ENCODE assay signal across 23 cellular contexts in the genomic region with DNA sequence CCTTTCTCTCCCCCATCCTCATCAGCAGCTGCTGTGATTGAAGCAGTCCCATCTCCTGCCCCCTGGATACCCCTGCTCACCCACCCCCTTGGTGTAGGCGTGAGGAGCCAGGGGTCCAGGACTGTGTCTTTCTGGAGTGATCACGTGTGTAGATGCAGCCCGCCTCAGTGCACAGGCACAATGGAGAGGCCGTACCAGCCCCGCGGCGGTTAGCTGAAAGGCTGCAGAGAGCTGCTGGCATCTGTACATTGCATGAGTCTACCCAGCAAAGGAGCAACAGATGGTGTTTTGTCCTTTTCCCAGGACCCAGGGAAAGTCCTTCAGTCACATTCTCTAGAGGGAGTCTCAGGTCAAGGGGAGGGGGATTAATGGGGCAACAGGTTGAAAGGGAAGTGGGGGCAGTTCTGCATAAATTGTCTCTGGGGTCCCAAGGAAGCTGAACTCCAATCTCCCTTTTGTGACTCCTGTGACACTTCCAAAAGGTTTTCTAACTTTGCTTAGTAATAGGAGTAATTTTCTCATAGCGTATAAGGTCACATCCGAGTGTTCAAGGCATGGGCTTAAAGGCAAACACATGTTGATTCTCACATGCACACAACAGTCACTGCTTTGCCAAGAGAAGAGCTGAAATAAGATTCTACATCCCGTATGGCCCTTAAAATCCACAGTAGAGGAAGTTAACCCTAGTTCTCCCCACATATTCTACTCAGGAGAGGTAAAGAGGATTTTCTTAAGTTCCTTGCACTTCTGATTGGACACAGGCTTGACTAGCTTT. TPM values are rescaled to one million over a fixed set of nuclear protein-coding genes. Genes with fewer than 3 reads are reported as not detected.
DNase-seq lines count a peak whose midpoint lies in the region; ATAC-seq, FAIRE-seq and TF ChIP-seq lines count a peak whose summit lies in the region.
"Had no signal": no experiment of that assay in that cellular context is flagged by ENCODE, and none has a peak within 500 bp of the region (broad histone marks: within the 10 kb centered on the region; RNA-seq: fewer than 3 reads in every experiment).

No MANE protein-coding gene starts in this region.

- no peak for FAIRE-seq in HepG2 (lab: Jason Lieb, UNC)
- FAIRE-seq: A549, kidney had no signal

- peaks cover 2 to 42% of the 10 kb centered on the region in 2 experiments for H3K27me3 ChIP-seq in HepG2 (ENCODE audit: control insufficient read depth in 1 of 2, insufficient read depth in 2 of 2, low read length in 2 of 2)
- no peaks in the 10 kb centered on the region for H3K27me3 ChIP-seq in right lobe of liver
- H3K27me3 ChIP-seq in dorsolateral prefrontal cortex, result no peaks in the 10 kb centered on the region
- H3K27me3 ChIP-seq in Caco-2 (replicated peaks; ENCODE audit: control insufficient read depth, insufficient read depth, low read length), result no peaks in the 10 kb centered on the region
- H3K27me3 ChIP-seq: body of pancreas, thyroid gland had no signal

- no peaks in the 10 kb centered on the region for H3K4me1 Mint-ChIP-seq in Caco-2 (ENCODE audit: low read depth, unreplicated experiment)
- H3K4me1 Mint-ChIP-seq: activated naive CD4-positive, alpha-beta T cell treated with anti-CD3 and anti-CD28 coated beads, Interleukin-2, amount 10 ng/mL, durations not matched to agents 7 days and 5 days had no signal

- H3K9me3 ChIP-seq in HepG2 (ENCODE audit: low read length) (no peaks in the 10 kb centered on the region), right lobe of liver (no peaks in the 10 kb centered on the region), Caco-2 (no peaks in the 10 kb centered on the region)
- H3K9me3 ChIP-seq: A549, body of pancreas, esophagus squamous epithelium, thyroid gland had no signal

- POLR2A ChIA-PET in HepG2 (lab: Yijun Ruan, JAX), result no interaction called here
- POLR2A ChIA-PET in Caco-2 (lab: Charles Lee), result no interaction called here

- TF ChIP-seq POLR2A in HepG2 (IDR thresholded peaks at IDR 0.05; ENCODE audit: insufficient read depth in 1 of 2, low read depth in 2 of 2, low read length in 2 of 2), result no peak
- TF ChIP-seq POLR2A in right lobe of liver (IDR thresholded peaks at IDR 0.05), result no peak

- H3K4me2 ChIP-seq in HepG2 (ENCODE audit: low read depth, low read length), result no peak overlapping the region
- H3K4me2 ChIP-seq: A549 had no signal

- TF ChIP-seq RAD21 in HepG2 (CRISPR knock-in tag; IDR thresholded peaks at IDR 0.05), result no peak

- no peaks in the 10 kb centered on the region for H3K36me3 ChIP-seq in HepG2 (replicated peaks in 1 of 2; ENCODE audit: control insufficient read depth in 1 of 2, insufficient read depth in 2 of 2, low read length in 2 of 2)
- no peaks in the 10 kb centered on the region for H3K36me3 ChIP-seq in right lobe of liver
- no peaks in the 10 kb centered on the region for H3K36me3 ChIP-seq in Caco-2 (ENCODE audit: control insufficient read depth, insufficient read depth, low read length)
- H3K36me3 ChIP-seq: esophagus squamous epithelium, thyroid gland had no signal

- H3K4me3 Mint-ChIP-seq in Caco-2 (ENCODE audit: unreplicated experiment), result no peak overlapping the region
- H3K4me3 Mint-ChIP-seq: activated naive CD4-positive, alpha-beta T cell treated with anti-CD3 and anti-CD28 coated beads, Interleukin-2, amount 10 ng/mL, durations not matched to agents 7 days and 5 days; CD4-positive, alpha-beta T cell; dendritic cell treated with granulocyte-macrophage colony-stimulating factor and Interleukin-4, amounts not matched to agents 40 ng/mL and 50 ng/mL, for 4 days; naive thymus-derived CD8-positive, alpha-beta T cell had no signal

- H2AFZ ChIP-seq in HepG2 (ENCODE audit: low read length), result no peak overlapping the region

- CTCF ChIA-PET in HepG2 (lab: Yijun Ruan, JAX; ENCODE audit: low intra/inter-chr PET ratio, low total read pairs), result no interaction called here
- CTCF ChIA-PET in Caco-2 (lab: Charles Lee), result interaction anchor here (1.3 kb wide), 1 partner anchor 49 kb away, joined by 4 read pairs; no protein-coding TSS in a partner anchor

- no peak for TF ChIP-seq CTCF in HepG2 (CRISPR knock-in tag; IDR thresholded peaks at IDR 0.05)
- no peak for TF ChIP-seq CTCF in right lobe of liver (IDR thresholded peaks at IDR 0.05)
- TF ChIP-seq CTCF in dorsolateral prefrontal cortex (IDR thresholded peaks at IDR 0.05 in 54 of 56, conservative IDR thresholded peaks at IDR 0.05 in 2 of 56; ENCODE audit: low read depth in 1 of 56, partially characterized antibody in 56 of 56), result no peak
- TF ChIP-seq CTCF in Caco-2 (IDR thresholded peaks at IDR 0.05; ENCODE audit: insufficient read depth in 1 of 2, low read depth in 1 of 2, low read length in 1 of 2, severe bottlenecking in 1 of 2, unreplicated experiment in 1 of 2), result no peak

- intact Hi-C loops in HepG2 (cut with micrococcal nuclease; ENCODE audit: unreplicated experiment) (no loop called here), right lobe of liver (cut with DNase I) (no loop called here), dorsolateral prefrontal cortex (cut with DNase I) (loop anchor here (5.0 kb wide), 2 partner anchors 44 to 211 kb away; partner anchors contain the start of gene SMARCC1 (in 1 of the 2)), Caco-2 (cut with micrococcal nuclease; ENCODE audit: unreplicated experiment) (no loop called here)

- no peak overlapping the region for H3K4me3 ChIP-seq in HepG2 (replicated peaks in 1 of 3; ENCODE audit: insufficient read depth in 1 of 3, low read depth in 2 of 3, low read length in 3 of 3)
- no peak overlapping the region for H3K4me3 ChIP-seq in right lobe of liver
- peak overlapping the region in 9 of 59 donors; percentile 2 to 47 (median 9) for H3K4me3 ChIP-seq in dorsolateral prefrontal cortex
- H3K4me3 ChIP-seq in Caco-2 (ENCODE audit: low read depth, low read length), result no peak overlapping the region
- H3K4me3 ChIP-seq: A549, body of pancreas, esophagus squamous epithelium, thyroid gland had no signal

- no peaks in the 10 kb centered on the region for H3K4me1 ChIP-seq in HepG2 (ENCODE audit: insufficient read depth, low read length)
- H3K4me1 ChIP-seq in right lobe of liver, result no peaks in the 10 kb centered on the region
- H3K4me1 ChIP-seq in Caco-2, result no peaks in the 10 kb centered on the region
- H3K4me1 ChIP-seq: A549, body of pancreas, esophagus squamous epithelium, thyroid gland had no signal

- no peak for TF ChIP-seq EP300 in HepG2 (IDR thresholded peaks at IDR 0.05; ENCODE audit: low read depth in 2 of 2, low read length in 2 of 2)
- TF ChIP-seq EP300 in HepG2 (CRISPR knock-in tag; IDR thresholded peaks at IDR 0.05; ENCODE audit: borderline replicate concordance), result no peak

- no peak overlapping the region for H3K27ac ChIP-seq in HepG2 (ENCODE audit: extremely low read length, insufficient read depth, low read length)
- H3K27ac ChIP-seq in right lobe of liver, result no peak overlapping the region
- peak overlapping the region in 47 of 59 donors; percentile 3 to 91 (median 74) for H3K27ac ChIP-seq in dorsolateral prefrontal cortex
- H3K27ac ChIP-seq: A549, body of pancreas, esophagus squamous epithelium, thyroid gland had no signal

- 40% methylated on average over 9 of the region's 10 CpGs for WGBS in HepG2 (ENCODE audit: low lambda C conversion rate)
- WGBS in right lobe of liver (ENCODE audit: insufficient coverage, low coverage, low lambda C conversion rate, missing lambda C conversion rate), result 81% methylated on average over 9 of the region's 10 CpGs

- H3K9me3 Mint-ChIP-seq in Caco-2 (ENCODE audit: unreplicated experiment), result no peaks in the 10 kb centered on the region
- H3K9me3 Mint-ChIP-seq: activated naive CD4-positive, alpha-beta T cell treated with anti-CD3 and anti-CD28 coated beads, Interleukin-2, amount 10 ng/mL, durations not matched to agents 7 days and 5 days; CD4-positive, alpha-beta T cell; dendritic cell treated with granulocyte-macrophage colony-stimulating factor and Interleukin-4, amounts not matched to agents 40 ng/mL and 50 ng/mL, for 4 days; naive thymus-derived CD8-positive, alpha-beta T cell had no signal

- H3K27me3 Mint-ChIP-seq in Caco-2 (ENCODE audit: insufficient read depth, unreplicated experiment), result peaks cover 4% of the 10 kb centered on the region

- in situ Hi-C loops in HepG2 (cut with HindIII; ENCODE audit: extremely low pct_ligation_motif_present, low pct_unique_long_range_greater_than_20kb), result no loop called here

- BruUV-seq in HepG2 (replicated peaks; lab: Mats Ljungman, UMichigan) (no TSS peak), Caco-2 (replicated peaks; lab: Mats Ljungman, UMichigan) (no TSS peak)

- H4K20me1 ChIP-seq in HepG2 (ENCODE audit: insufficient read depth, low read length), result no peaks in the 10 kb centered on the region

- no peaks in the 10 kb centered on the region for H3K36me3 Mint-ChIP-seq in Caco-2 (ENCODE audit: insufficient read depth, unreplicated experiment)
- H3K36me3 Mint-ChIP-seq: activated naive CD4-positive, alpha-beta T cell treated with anti-CD3 and anti-CD28 coated beads, Interleukin-2, amount 10 ng/mL, durations not matched to agents 7 days and 5 days; naive thymus-derived CD8-positive, alpha-beta T cell had no signal

- H3K9ac ChIP-seq in HepG2 (ENCODE audit: insufficient read depth, low read depth, low read length), result no peak overlapping the region

- DNase-seq in HepG2 (ENCODE audit: low spot score) (no peak), right lobe of liver (no peak), dorsolateral prefrontal cortex (peak in 9 of 10 donors; percentile 43 to 72 (median 56)), medulla oblongata (ENCODE audit: extremely low spot score) (peak; percentile 70), NCI-H2029 (lab: John Stamatoyannopoulos, UW) (no peak), Caco-2 (no peak)
- no peak for DNase-seq in NK-92 treated with Interleukin-12 subunit alpha and Interleukin-12 subunit beta, amount 100 ng/mL, for 24 hours (lab: John Stamatoyannopoulos, UW)
- DNase-seq: activated CD4-positive, alpha-beta T cell treated with anti-CD3 and anti-CD28 coated beads, Interleukin-2, amount 50 U/mL, for 48 hours; activated naive CD4-positive, alpha-beta T cell treated with anti-CD3 and anti-CD28 coated beads, Interleukin-2, amount 10 ng/mL, durations not matched to agents 7 days and 5 days; activated T-cell treated with anti-CD3 and anti-CD28 coated beads, Interleukin-2, amount 50 U/mL, for 1 hour; body of pancreas; CD4-positive, alpha-beta T cell; DND-41; esophagus squamous epithelium; kidney; mesenchymal stem cell; naive thymus-derived CD8-positive, alpha-beta T cell; NCI-H1436; SHP77; thyroid gland had no signal

- ATAC-seq in HepG2 (peak; percentile 22; the same call in 1 of the 3 replicates), right lobe of liver (no peak), esophagus mucosa (no peak)
- ATAC-seq: A549; body of pancreas; naive thymus-derived CD8-positive, alpha-beta T cell had no signal

- no peak overlapping the region for H3K27ac Mint-ChIP-seq in Caco-2 (ENCODE audit: unreplicated experiment)
- H3K27ac Mint-ChIP-seq: activated naive CD4-positive, alpha-beta T cell treated with anti-CD3 and anti-CD28 coated beads, Interleukin-2, amount 10 ng/mL, durations not matched to agents 7 days and 5 days; CD4-positive, alpha-beta T cell; dendritic cell treated with granulocyte-macrophage colony-stimulating factor and Interleukin-4, amounts not matched to agents 40 ng/mL and 50 ng/mL, for 4 days; naive thymus-derived CD8-positive, alpha-beta T cell had no signal

- no peaks in the 10 kb centered on the region for H3K79me2 ChIP-seq in HepG2 (ENCODE audit: insufficient read depth, low read length)

RNA-seq across cellular contexts. Expression of gene CSPG5, which starts 7.1 kb away (rescaled TPM):
- total RNA-seq in HepG2 (2016; rRNA removed; fragmentation: Illumina TruSeq; extraction: Trizol), result 0.07 TPM in 1 of 2 replicates, not detected in the other
- not detected in 2 replicates for total RNA-seq in HepG2 (2016; cell fraction: cytosol; rRNA removed; fragmentation: Illumina TruSeq; extraction: Trizol; ENCODE audit: low read depth)
- 0.11 TPM in 1 of 2 replicates, not detected in the other for total RNA-seq in HepG2 (2016; cell fraction: insoluble cytoplasmic fraction; rRNA removed; fragmentation: Illumina TruSeq; extraction: Trizol)
- not detected in 2 replicates for total RNA-seq in HepG2 (2016; cell fraction: membrane; rRNA removed; fragmentation: Illumina TruSeq; extraction: Trizol)
- 0.25 and 0.37 TPM in 2 replicates for total RNA-seq in HepG2 (2016; cell fraction: nucleus; rRNA removed; fragmentation: Illumina TruSeq; extraction: Trizol)
- polyA plus RNA-seq in HepG2 (2011; rRNA removed), result 0.10 and 0.15 TPM in 2 replicates
- polyA plus RNA-seq in HepG2 (2011; cell fraction: cytosol; rRNA removed), result 0.05 and 0.06 TPM in 2 replicates
- polyA plus RNA-seq in HepG2 (2011; cell fraction: nucleus; rRNA removed), result 0.11 and 0.23 TPM in 2 replicates
- 0.08 and 0.20 TPM in 2 replicates for polyA plus RNA-seq in HepG2 (2012)
- polyA plus RNA-seq in HepG2 (2016; cell fraction: cytosol; fragmentation: Illumina TruSeq; extraction: Trizol; ENCODE audit: low read depth), result not detected in 2 replicates
- polyA plus RNA-seq in HepG2 (2016; cell fraction: insoluble cytoplasmic fraction; fragmentation: Illumina TruSeq; extraction: Trizol; ENCODE audit: low read depth), result not detected in 2 replicates
- 0.11 TPM in 1 of 2 replicates, not detected in the other for polyA plus RNA-seq in HepG2 (2016; cell fraction: membrane; fragmentation: Illumina TruSeq; extraction: Trizol; ENCODE audit: low read depth)
- not detected in 2 replicates for polyA plus RNA-seq in HepG2 (2016; cell fraction: nucleus; fragmentation: Illumina TruSeq; extraction: Trizol; ENCODE audit: insufficient read depth, low read depth)
- 0.08 and 0.75 TPM in 2 replicates for polyA minus RNA-seq in HepG2 (2011; rRNA and poly(A)+ RNA removed; ENCODE audit: low replicate concordance)
- not detected in 2 replicates for polyA minus RNA-seq in HepG2 (2011; cell fraction: cytosol; rRNA and poly(A)+ RNA removed)
- 0.90 and 1.2 TPM in 2 replicates for polyA minus RNA-seq in HepG2 (2011; cell fraction: nucleus; rRNA and poly(A)+ RNA removed)
- total RNA-seq in right lobe of liver, result under 1 TPM in 5 of 6 experiments, not detected in 1; 0.18 to 0.39 (median 0.25) TPM
- total RNA-seq in dorsolateral prefrontal cortex, result 100 to 1,000 TPM in 5 of 120 experiments, 10 to 100 TPM in 115; 31.3 to 143 (median 68.7) TPM
- total RNA-seq in esophagus mucosa, result 0.48 TPM
- 0.67 and 0.77 TPM in 2 replicates for total RNA-seq in Caco-2 (2022)

RNA-seq across cellular contexts. Expression of gene ELP6, which starts 58.1 kb away (rescaled TPM):
- 38.6 and 45.0 TPM in 2 replicates for total RNA-seq in HepG2 (2016; rRNA removed; fragmentation: Illumina TruSeq; extraction: Trizol)
- total RNA-seq in HepG2 (2016; cell fraction: cytosol; rRNA removed; fragmentation: Illumina TruSeq; extraction: Trizol; ENCODE audit: low read depth), result 21.1 and 22.8 TPM in 2 replicates
- total RNA-seq in HepG2 (2016; cell fraction: insoluble cytoplasmic fraction; rRNA removed; fragmentation: Illumina TruSeq; extraction: Trizol), result 40.9 and 43.5 TPM in 2 replicates
- 31.1 and 33.1 TPM in 2 replicates for total RNA-seq in HepG2 (2016; cell fraction: membrane; rRNA removed; fragmentation: Illumina TruSeq; extraction: Trizol)
- 35.1 and 40.6 TPM in 2 replicates for total RNA-seq in HepG2 (2016; cell fraction: nucleus; rRNA removed; fragmentation: Illumina TruSeq; extraction: Trizol)
- polyA plus RNA-seq in HepG2 (2011; rRNA removed), result 43.6 and 49.3 TPM in 2 replicates
- polyA plus RNA-seq in HepG2 (2011; cell fraction: cytosol; rRNA removed), result 48.6 and 55.2 TPM in 2 replicates
- 27.3 and 28.8 TPM in 2 replicates for polyA plus RNA-seq in HepG2 (2011; cell fraction: nucleus; rRNA removed)
- 15.1 and 17.2 TPM in 2 replicates for polyA plus RNA-seq in HepG2 (2012)
- 15.9 and 19.1 TPM in 2 replicates for polyA plus RNA-seq in HepG2 (2016; cell fraction: cytosol; fragmentation: Illumina TruSeq; extraction: Trizol; ENCODE audit: low read depth)
- polyA plus RNA-seq in HepG2 (2016; cell fraction: insoluble cytoplasmic fraction; fragmentation: Illumina TruSeq; extraction: Trizol; ENCODE audit: low read depth), result 46.8 and 48.4 TPM in 2 replicates
- polyA plus RNA-seq in HepG2 (2016; cell fraction: membrane; fragmentation: Illumina TruSeq; extraction: Trizol; ENCODE audit: low read depth), result 23.9 and 24.2 TPM in 2 replicates
- 63.6 and 69.2 TPM in 2 replicates for polyA plus RNA-seq in HepG2 (2016; cell fraction: nucleus; fragmentation: Illumina TruSeq; extraction: Trizol; ENCODE audit: insufficient read depth, low read depth)
- 60.8 and 110 TPM in 2 replicates for polyA minus RNA-seq in HepG2 (2011; rRNA and poly(A)+ RNA removed; ENCODE audit: low replicate concordance)
- polyA minus RNA-seq in HepG2 (2011; cell fraction: cytosol; rRNA and poly(A)+ RNA removed), result 12.7 and 18.2 TPM in 2 replicates
- 49.6 and 56.1 TPM in 2 replicates for polyA minus RNA-seq in HepG2 (2011; cell fraction: nucleus; rRNA and poly(A)+ RNA removed)
- 10 to 100 TPM; 10.1 to 18.1 (median 13.9) TPM for total RNA-seq in right lobe of liver
- 10 to 100 TPM; 22.2 to 44.0 (median 33.7) TPM for total RNA-seq in dorsolateral prefrontal cortex
- total RNA-seq in esophagus mucosa, result 20.9 TPM
- total RNA-seq in Caco-2 (2022), result 41.0 and 42.0 TPM in 2 replicates

Comparison
In these comparisons a context has a peak if more than half of its experiments do, and no peak if none do; other contexts are left out.
1. DNase-seq: peak in dorsolateral prefrontal cortex (9 of 10) and medulla oblongata (single experiment); none in HepG2 (single experiment), right lobe of liver (0 of 3), NK-92 treated with Interleukin-12 subunit alpha and Interleukin-12 subunit beta, amount 100 ng/mL, for 24 hours (single experiment), NCI-H2029 (single experiment) and Caco-2 (0 of 2).
2. H3K27ac ChIP-seq: peak in dorsolateral prefrontal cortex (47 of 59); none in HepG2 (single experiment) and right lobe of liver (0 of 3).
3. RNA of gene CSPG5, which starts 7.1 kb away (total RNA-seq): 31.3 to 143 TPM in dorsolateral prefrontal cortex; 0.67 to 0.77 TPM in Caco-2, 0.48 TPM in esophagus mucosa (single experiment), 0.18 to 0.39 TPM in right lobe of liver and 0.07 to 0.37 TPM in HepG2; every median in the first group is over 10 times any median in the second.
4. intact Hi-C loops: an anchor here in dorsolateral prefrontal cortex (5.0 kb wide); none called in HepG2, right lobe of liver and Caco-2.